In the genomic region with DNA sequence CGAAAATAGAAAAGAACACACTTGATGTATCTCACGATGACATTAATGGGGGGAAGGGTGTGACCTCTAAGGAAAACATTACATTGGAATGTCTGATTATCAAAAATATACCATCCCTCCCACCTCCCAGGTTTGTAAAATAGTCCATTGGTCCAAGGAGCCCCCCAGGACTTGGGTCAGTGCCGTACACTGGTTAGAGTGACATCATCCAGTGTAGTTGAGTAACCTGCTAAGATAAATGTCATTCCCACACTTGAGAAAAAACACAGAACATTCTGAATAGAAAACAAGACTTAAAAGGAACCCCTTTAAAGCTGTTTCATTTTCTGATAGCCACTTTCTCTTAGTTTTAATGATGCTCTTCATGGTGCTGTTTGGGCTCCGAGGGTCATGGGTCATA, we compare ENCODE assay signal across 24 cellular contexts.
"Had no signal": no experiment of that assay in that cellular context is flagged by ENCODE, and none has a peak within 500 bp of the region (broad histone marks: within the 10 kb centered on the region; RNA-seq: fewer than 3 reads in every experiment).

No MANE protein-coding gene starts in this region.

- ATAC-seq: mucosa of descending colon; naive thymus-derived CD8-positive, alpha-beta T cell; psoas muscle; right lobe of liver; stimulated activated memory B cell treated with anti-CD40 and anti-IgM and Interleukin-4, amounts not matched to agents 10 μg/mL and 1 μg/mL and 100 μg/mL, for 72 hours; stimulated activated naive CD8-positive, alpha-beta T cell treated with anti-CD3 and anti-CD28 coated beads, Interleukin-15, amount 100 ng/mL, for 72 hours; upper lobe of right lung had no signal

- H3K9me3 ChIP-seq: esophagus squamous epithelium, heart left ventricle, mucosa of descending colon, neutrophil, psoas muscle, right lobe of liver, spleen, testis, tibial nerve, upper lobe of right lung had no signal

- H3K27me3 ChIP-seq: esophagus squamous epithelium, heart left ventricle, neutrophil, right lobe of liver, spleen, testis, tibial nerve, upper lobe of right lung had no signal

- H3K4me1 Mint-ChIP-seq: stimulated activated memory B cell treated with anti-CD40 and anti-IgM and Interleukin-4, amounts not matched to agents 10 μg/mL and 1 μg/mL and 100 μg/mL, for 72 hours; stimulated activated naive CD8-positive, alpha-beta T cell treated with anti-CD3 and anti-CD28 coated beads, Interleukin-15, amount 100 ng/mL, for 72 hours had no signal

- H3K27ac ChIP-seq: esophagus squamous epithelium, neutrophil, psoas muscle, right lobe of liver, spleen, testis, tibial nerve, upper lobe of right lung had no signal

- H3K4me3 ChIP-seq: esophagus squamous epithelium, heart left ventricle, mucosa of descending colon, psoas muscle, right lobe of liver, spleen, testis, tibial nerve, upper lobe of right lung had no signal

- FAIRE-seq: colon, frontal cortex, islet of Langerhans had no signal

- H3K27ac Mint-ChIP-seq: dendritic cell treated with granulocyte-macrophage colony-stimulating factor and Interleukin-4, amounts not matched to agents 40 ng/mL and 50 ng/mL, for 4 days; naive thymus-derived CD8-positive, alpha-beta T cell; stimulated activated memory B cell treated with anti-CD40 and anti-IgM and Interleukin-4, amounts not matched to agents 10 μg/mL and 1 μg/mL and 100 μg/mL, for 72 hours; stimulated activated naive CD8-positive, alpha-beta T cell treated with anti-CD3 and anti-CD28 coated beads, Interleukin-15, amount 100 ng/mL, for 72 hours had no signal

- DNase-seq: esophagus squamous epithelium; heart left ventricle; hippocampal formation; kidney glomerular epithelial cell; mammary epithelial cell; mucosa of descending colon; naive thymus-derived CD8-positive, alpha-beta T cell; psoas muscle; retina; right lobe of liver; spleen; stimulated activated CD4-positive, alpha-beta T cell treated with anti-CD3 and anti-CD28 coated beads, Interleukin-15, amount 100 ng/mL, for 24 hours; stimulated activated CD4-positive, alpha-beta T cell treated with anti-CD3 and anti-CD28 coated beads, Interleukin-1b, Interleukin-23, amount 100 ng/mL, for 48 hours; stimulated activated CD4-positive, alpha-beta T cell treated with anti-CD3 and anti-CD28 coated beads, Interleukin-4, amount 100 ng/mL, for 24 hours; stimulated activated naive CD8-positive, alpha-beta T cell treated with anti-CD3 and anti-CD28 coated beads, Interleukin-15, amount 100 ng/mL, for 72 hours; testis; upper lobe of right lung had no signal

- H3K9me3 Mint-ChIP-seq: dendritic cell treated with granulocyte-macrophage colony-stimulating factor and Interleukin-4, amounts not matched to agents 40 ng/mL and 50 ng/mL, for 4 days; naive thymus-derived CD8-positive, alpha-beta T cell; stimulated activated memory B cell treated with anti-CD40 and anti-IgM and Interleukin-4, amounts not matched to agents 10 μg/mL and 1 μg/mL and 100 μg/mL, for 72 hours; stimulated activated naive CD8-positive, alpha-beta T cell treated with anti-CD3 and anti-CD28 coated beads, Interleukin-15, amount 100 ng/mL, for 72 hours had no signal

- H3K4me1 ChIP-seq: testis, upper lobe of right lung had no signal

- H3K27me3 Mint-ChIP-seq: dendritic cell treated with granulocyte-macrophage colony-stimulating factor and Interleukin-4, amounts not matched to agents 40 ng/mL and 50 ng/mL, for 4 days; naive thymus-derived CD8-positive, alpha-beta T cell; stimulated activated memory B cell treated with anti-CD40 and anti-IgM and Interleukin-4, amounts not matched to agents 10 μg/mL and 1 μg/mL and 100 μg/mL, for 72 hours; stimulated activated naive CD8-positive, alpha-beta T cell treated with anti-CD3 and anti-CD28 coated beads, Interleukin-15, amount 100 ng/mL, for 72 hours had no signal

- H3K4me3 Mint-ChIP-seq: dendritic cell treated with granulocyte-macrophage colony-stimulating factor and Interleukin-4, amounts not matched to agents 40 ng/mL and 50 ng/mL, for 4 days; naive thymus-derived CD8-positive, alpha-beta T cell; stimulated activated memory B cell treated with anti-CD40 and anti-IgM and Interleukin-4, amounts not matched to agents 10 μg/mL and 1 μg/mL and 100 μg/mL, for 72 hours; stimulated activated naive CD8-positive, alpha-beta T cell treated with anti-CD3 and anti-CD28 coated beads, Interleukin-15, amount 100 ng/mL, for 72 hours had no signal
